In genomic region chrX:19568422-19568821, GRCh38 we compare ENCODE assay signal across 22 cellular contexts. TPM values are rescaled to one million over a fixed set of nuclear protein-coding genes. Genes with fewer than 3 reads are reported as not detected.
DNase-seq lines count a peak whose midpoint lies in the region; ATAC-seq, FAIRE-seq and TF ChIP-seq lines count a peak whose summit lies in the region.
"Had no signal": no experiment of that assay in that cellular context is flagged by ENCODE, and none has a peak within 500 bp of the region (broad histone marks: within the 10 kb centered on the region; RNA-seq: fewer than 3 reads in every experiment).

No MANE protein-coding gene starts in this region.

- FAIRE-seq in GM12891 (lab: Jason Lieb, UNC) (peak; percentile 26), astrocyte (lab: Jason Lieb, UNC) (peak; percentile 98), islet of Langerhans (lab: Jason Lieb, UNC) (peak; percentile 21)
- FAIRE-seq: GM12892 had no signal

- H3K36me3 Mint-ChIP-seq in activated naive CD8-positive, alpha-beta T cell treated with anti-CD3 and anti-CD28 coated beads, Interleukin-2, amount 50 U/mL, for 24 hours (ENCODE audit: low read depth), result peaks cover 27% of the 10 kb centered on the region
- H3K36me3 Mint-ChIP-seq in activated naive CD8-positive, alpha-beta T cell treated with anti-CD3 and anti-CD28 coated beads for 36 hours, result peaks cover 24% of the 10 kb centered on the region
- H3K36me3 Mint-ChIP-seq in astrocyte (ENCODE audit: low read depth, unreplicated experiment), result peaks cover 12% of the 10 kb centered on the region

- H3K4me1 Mint-ChIP-seq in activated naive CD8-positive, alpha-beta T cell treated with anti-CD3 and anti-CD28 coated beads, Interleukin-2, amount 50 U/mL, for 24 hours, result peaks cover 63% of the 10 kb centered on the region
- peaks cover 27% of the 10 kb centered on the region for H3K4me1 Mint-ChIP-seq in activated naive CD8-positive, alpha-beta T cell treated with anti-CD3 and anti-CD28 coated beads for 36 hours
- peaks cover 19% of the 10 kb centered on the region for H3K4me1 Mint-ChIP-seq in astrocyte (ENCODE audit: low read depth, unreplicated experiment)

- peak overlapping the region; percentile 65 for H3K27ac Mint-ChIP-seq in activated naive CD8-positive, alpha-beta T cell treated with anti-CD3 and anti-CD28 coated beads, Interleukin-2, amount 50 U/mL, for 24 hours
- H3K27ac Mint-ChIP-seq in activated naive CD8-positive, alpha-beta T cell treated with anti-CD3 and anti-CD28 coated beads for 36 hours, result no peak overlapping the region
- H3K27ac Mint-ChIP-seq in astrocyte (ENCODE audit: unreplicated experiment), result no peak overlapping the region

- H3K4me2 ChIP-seq in astrocyte (ENCODE audit: low read length), result no peak overlapping the region
- H3K4me2 ChIP-seq in MM.1S (ENCODE audit: low read depth, low read length), result no peak overlapping the region
- H3K4me2 ChIP-seq: PC-9 had no signal

- TF ChIP-seq CTCF in astrocyte (IDR thresholded peaks at IDR 0.05; ENCODE audit: insufficient read depth, low read depth, low read length), result no peak
- no peak for TF ChIP-seq CTCF in MM.1S (IDR thresholded peaks at IDR 0.05; ENCODE audit: low read length)

- H3K4me3 ChIP-seq in astrocyte (ENCODE audit: insufficient read depth, low read depth, low read length) (no peak overlapping the region), MM.1S (ENCODE audit: low read length) (no peak overlapping the region), SJCRH30 (no peak overlapping the region)
- H3K4me3 ChIP-seq: PC-9 had no signal

- H3K4me1 ChIP-seq in astrocyte (ENCODE audit: insufficient read depth, low read length) (peaks cover 9% of the 10 kb centered on the region), MM.1S (ENCODE audit: low read length) (peaks cover 29% of the 10 kb centered on the region), SJCRH30 (peaks cover 9% of the 10 kb centered on the region)

- H3K9me2 ChIP-seq in MM.1S (replicated peaks; ENCODE audit: insufficient read depth, low read length), result no peaks in the 10 kb centered on the region

- H3K27ac ChIP-seq in astrocyte (ENCODE audit: low read depth, low read length) (no peak overlapping the region), MM.1S (ENCODE audit: low read length) (no peak overlapping the region), SJCRH30 (no peak overlapping the region)
- H3K27ac ChIP-seq: PC-9 had no signal

- H2AFZ ChIP-seq in astrocyte (ENCODE audit: low read depth, low read length) (no peak overlapping the region), MM.1S (ENCODE audit: low read length) (no peak overlapping the region)
- H2AFZ ChIP-seq: PC-9 had no signal

- peaks cover 2% of the 10 kb centered on the region for H3K27me3 Mint-ChIP-seq in activated naive CD8-positive, alpha-beta T cell treated with anti-CD3 and anti-CD28 coated beads, Interleukin-2, amount 50 U/mL, for 24 hours
- H3K27me3 Mint-ChIP-seq in activated naive CD8-positive, alpha-beta T cell treated with anti-CD3 and anti-CD28 coated beads for 36 hours, result no peaks in the 10 kb centered on the region
- no peaks in the 10 kb centered on the region for H3K27me3 Mint-ChIP-seq in astrocyte (ENCODE audit: low read depth, unreplicated experiment)
- H3K27me3 Mint-ChIP-seq: CD4-positive, alpha-beta memory T cell had no signal

- no peak for ATAC-seq in activated naive CD8-positive, alpha-beta T cell treated with anti-CD3 and anti-CD28 coated beads, Interleukin-2, amount 50 U/mL, for 24 hours

- no peaks in the 10 kb centered on the region for H3K27me3 ChIP-seq in astrocyte (ENCODE audit: insufficient read depth, low read length)
- no peaks in the 10 kb centered on the region for H3K27me3 ChIP-seq in MM.1S (replicated peaks; ENCODE audit: insufficient read depth, low read length)
- H3K27me3 ChIP-seq in SJCRH30, result no peaks in the 10 kb centered on the region

- H3K36me3 ChIP-seq in astrocyte (ENCODE audit: insufficient read depth, low read length) (no peaks in the 10 kb centered on the region), MM.1S (replicated peaks; ENCODE audit: insufficient read depth, low read length) (no peaks in the 10 kb centered on the region), SJCRH30 (peaks cover 7% of the 10 kb centered on the region; the same call in 1 of the 2 replicates)

- H4K20me1 ChIP-seq in astrocyte (ENCODE audit: insufficient read depth, low read length), result no peaks in the 10 kb centered on the region
- no peaks in the 10 kb centered on the region for H4K20me1 ChIP-seq in MM.1S (ENCODE audit: insufficient read depth, low read length)

- no peak for DNase-seq in activated naive CD8-positive, alpha-beta T cell treated with anti-CD3 and anti-CD28 coated beads, Interleukin-2, amount 50 U/mL, for 24 hours
- DNase-seq in activated naive CD8-positive, alpha-beta T cell treated with anti-CD3 and anti-CD28 coated beads for 36 hours, result no peak
- DNase-seq in GM12891 (ENCODE audit: insufficient read length, low spot score) (no peak), astrocyte (ENCODE audit: low read depth) (no peak), MM.1S (no peak), SJCRH30 (no peak), COLO668 (lab: John Stamatoyannopoulos, UW; ENCODE audit: unreplicated experiment) (no peak)
- DNase-seq: Calu3; CD4-positive, alpha-beta memory T cell; DMS153; Karpas-422; NCI-H1436; NCI-H187 treated with DMSO at 0.1 percent for 48 hours; NCI-H2107; NCI-H226; NCI-H510A treated with DMSO at 0.1 percent for 48 hours; NCI-H748 treated with DMSO at 0.1 percent for 48 hours; PC-9; RPMI8226 had no signal

- TF ChIP-seq POLR2A in GM12891 (IDR thresholded peaks at IDR 0.05; ENCODE audit: low read depth, low read length), result no peak

- H3K79me2 ChIP-seq in astrocyte (ENCODE audit: insufficient read depth, low read length), result no peaks in the 10 kb centered on the region
- no peaks in the 10 kb centered on the region for H3K79me2 ChIP-seq in MM.1S (ENCODE audit: low read length)

- H3F3A ChIP-seq in MM.1S (ENCODE audit: insufficient read depth, low read length), result peaks cover 14% of the 10 kb centered on the region

- H3K4me3 Mint-ChIP-seq in activated naive CD8-positive, alpha-beta T cell treated with anti-CD3 and anti-CD28 coated beads, Interleukin-2, amount 50 U/mL, for 24 hours, result no peak overlapping the region
- H3K4me3 Mint-ChIP-seq in activated naive CD8-positive, alpha-beta T cell treated with anti-CD3 and anti-CD28 coated beads for 36 hours, result no peak overlapping the region
- no peak overlapping the region for H3K4me3 Mint-ChIP-seq in astrocyte (ENCODE audit: unreplicated experiment)
- H3K4me3 Mint-ChIP-seq: CD4-positive, alpha-beta memory T cell had no signal

- no peaks in the 10 kb centered on the region for H3K9me3 ChIP-seq in astrocyte (ENCODE audit: insufficient read depth, low read depth, low read length)
- H3K9me3 ChIP-seq in MM.1S (replicated peaks; ENCODE audit: insufficient read depth, low read length), result no peaks in the 10 kb centered on the region
- no peaks in the 10 kb centered on the region for H3K9me3 ChIP-seq in SJCRH30 (replicated peaks)

- H3K9ac ChIP-seq in astrocyte (ENCODE audit: low read length), result no peak overlapping the region
- H3K9ac ChIP-seq in MM.1S (ENCODE audit: low read length), result no peak overlapping the region

- H3K9me3 Mint-ChIP-seq in activated naive CD8-positive, alpha-beta T cell treated with anti-CD3 and anti-CD28 coated beads, Interleukin-2, amount 50 U/mL, for 24 hours, result no peaks in the 10 kb centered on the region
- H3K9me3 Mint-ChIP-seq in activated naive CD8-positive, alpha-beta T cell treated with anti-CD3 and anti-CD28 coated beads for 36 hours, result no peaks in the 10 kb centered on the region
- H3K9me3 Mint-ChIP-seq in astrocyte (ENCODE audit: unreplicated experiment), result peaks cover 3% of the 10 kb centered on the region
- H3K9me3 Mint-ChIP-seq: CD4-positive, alpha-beta memory T cell had no signal

TF ChIP-seq in GM12891, 5 proteins besides CTCF, POLR2A, EP300 and RAD21:
- no peak for TF ChIP-seq PAX5 (IDR thresholded peaks at IDR 0.05; ENCODE audit: insufficient read depth, low read length, severe bottlenecking)
- no peak for TF ChIP-seq TAF1 (IDR thresholded peaks at IDR 0.05; ENCODE audit: low read depth, low read length)
- no peak for TF ChIP-seq SPI1 (IDR thresholded peaks at IDR 0.05; ENCODE audit: low read depth, low read length)
- TF ChIP-seq POU2F2 (IDR thresholded peaks at IDR 0.05; ENCODE audit: low read depth, low read length), result no peak
- no peak for TF ChIP-seq POLR2AphosphoS5 (IDR thresholded peaks at IDR 0.05; ENCODE audit: low read depth, low read length)

RNA-seq across cellular contexts. Expression of gene MAP3K15, which starts 53.1 kb away (rescaled TPM):
- total RNA-seq in activated naive CD8-positive, alpha-beta T cell treated with anti-CD3 and anti-CD28 coated beads for 36 hours, result 1 to 10 TPM; 1.1 to 1.5 TPM
- polyA plus RNA-seq in GM12891 (2012; ENCODE audit: low read depth, missing spikeins), result 0.05 TPM
- total RNA-seq in astrocyte, result 1.2 and 2.1 TPM in 2 replicates
- total RNA-seq in SJCRH30 (2014; rRNA removed; shearing (Covaris generic)), result 0.38 and 0.51 TPM in 2 replicates
- total RNA-seq: CD4-positive, alpha-beta memory T cell; M059J; PC-9 had no signal
- polyA plus RNA-seq: CD4-positive, alpha-beta memory T cell had no signal
